ENCODE assay signal across 31 cellular contexts in the genomic region with DNA sequence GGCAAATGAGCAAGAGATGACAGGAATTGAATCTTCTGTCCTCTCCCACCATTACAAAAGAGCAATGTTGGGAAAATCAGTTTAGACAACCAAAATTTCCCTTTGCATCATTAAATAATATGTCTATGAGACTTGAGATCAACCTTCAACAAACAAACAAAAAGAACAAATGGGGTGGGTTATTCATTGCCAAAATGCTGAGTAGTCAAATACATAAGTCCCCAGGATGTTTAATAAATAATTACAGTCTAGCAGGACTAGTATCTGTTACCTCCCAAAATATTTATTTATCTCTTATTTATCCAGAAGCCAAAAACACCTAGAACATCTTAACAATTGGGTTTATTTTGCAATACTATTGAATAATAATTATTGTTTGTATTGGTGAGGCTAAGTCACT.
"Had no signal": no experiment of that assay in that cellular context is flagged by ENCODE, and none has a peak within 500 bp of the region (broad histone marks: within the 10 kb centered on the region; RNA-seq: fewer than 3 reads in every experiment).

No MANE protein-coding gene starts in this region.

- H3K4me3 ChIP-seq: ascending aorta, cardiac muscle cell had no signal

- H3K27me3 ChIP-seq: ascending aorta, cardiac muscle cell had no signal

- H3K36me3 ChIP-seq: ascending aorta, cardiac muscle cell had no signal

- ATAC-seq: activated CD8-positive, alpha-beta memory T cell treated with anti-CD3 and anti-CD28 coated beads, Interleukin-2, amount 10 ng/mL, durations not matched to agents 7 days and 5 days; activated CD8-positive, alpha-beta T cell treated with anti-CD3 and anti-CD28 coated beads, Interleukin-2, amount 10 ng/mL, durations not matched to agents 7 days and 5 days; activated naive CD8-positive, alpha-beta T cell treated with anti-CD3 and anti-CD28 coated beads, Interleukin-2, amount 50 U/mL, for 24 hours; T-cell; T-helper 17 cell had no signal

- H3K27ac ChIP-seq: ascending aorta, cardiac muscle cell, VCaP had no signal

- FAIRE-seq: bronchial epithelial cell, TTC549 had no signal

- H3K9me3 ChIP-seq: ascending aorta had no signal

- DNase-seq: activated B cell treated with CpG ODN at 0.5 μM for 24 hours; activated CD4-positive, alpha-beta memory T cell treated with anti-CD3 and anti-CD28 coated beads for 36 hours; activated CD4-positive, alpha-beta T cell treated with anti-CD3 and anti-CD28 coated beads for 4 hours; activated CD4-positive, alpha-beta T cell treated with anti-CD3 and anti-CD28 coated beads, Interleukin-2, amount 10 ng/mL, durations not matched to agents 24 days and 14 days; activated CD4-positive, alpha-beta T cell treated with anti-CD3 and anti-CD28 coated beads, Interleukin-2, amount 50 U/mL, for 1 hour; activated CD4-positive, alpha-beta T cell treated with anti-CD3 and anti-CD28 coated beads, Interleukin-2, amount 50 U/mL, for 4 hours; activated CD4-positive, CD25-positive, alpha-beta regulatory T cell treated with anti-CD3 and anti-CD28 coated beads, Interleukin-2, amount 50 U/mL, for 72 hours; activated CD8-positive, alpha-beta memory T cell treated with anti-CD3 and anti-CD28 coated beads for 24 hours; activated CD8-positive, alpha-beta memory T cell treated with anti-CD3 and anti-CD28 coated beads, Interleukin-2, amount 10 ng/mL, durations not matched to agents 7 days and 5 days; activated CD8-positive, alpha-beta memory T cell treated with anti-CD3 and anti-CD28 coated beads, Interleukin-2, amount 50 U/mL, for 48 hours; activated CD8-positive, alpha-beta T cell treated with anti-CD3 and anti-CD28 coated beads, Interleukin-2, amount 10 ng/mL, durations not matched to agents 7 days and 5 days; activated effector memory CD4-positive, alpha-beta T cell treated with Interleukin-2 at 50 U/mL for 16 hours; activated gamma-delta T cell; activated naive CD4-positive, alpha-beta T cell treated with anti-CD3 and anti-CD28 coated beads, Interleukin-2, amount 10 ng/mL, durations not matched to agents 7 days and 5 days; activated naive CD4-positive, alpha-beta T cell treated with Interleukin-2 at 50 U/mL for 16 hours; activated naive CD8-positive, alpha-beta T cell treated with anti-CD3 and anti-CD28 coated beads, Interleukin-2, amount 10 ng/mL, durations not matched to agents 7 days and 5 days; activated naive CD8-positive, alpha-beta T cell treated with anti-CD3 and anti-CD28 coated beads, Interleukin-2, amount 50 U/mL, for 24 hours; activated T-cell treated with anti-CD3 and anti-CD28 coated beads, Interleukin-2, amount 50 U/mL, for 24 hours; activated T-cell treated with anti-CD3 and anti-CD28 coated beads, Interleukin-2, amount 50 U/mL, for 48 hours; amygdala; anterior cingulate cortex; caudate nucleus; cerebellar nuclear complex; T-cell; T-helper 17 cell; T-helper 9 cell had no signal

- H3K4me1 ChIP-seq: ascending aorta had no signal
